ENCODE assay signal across 8 cellular contexts in the genomic region with DNA sequence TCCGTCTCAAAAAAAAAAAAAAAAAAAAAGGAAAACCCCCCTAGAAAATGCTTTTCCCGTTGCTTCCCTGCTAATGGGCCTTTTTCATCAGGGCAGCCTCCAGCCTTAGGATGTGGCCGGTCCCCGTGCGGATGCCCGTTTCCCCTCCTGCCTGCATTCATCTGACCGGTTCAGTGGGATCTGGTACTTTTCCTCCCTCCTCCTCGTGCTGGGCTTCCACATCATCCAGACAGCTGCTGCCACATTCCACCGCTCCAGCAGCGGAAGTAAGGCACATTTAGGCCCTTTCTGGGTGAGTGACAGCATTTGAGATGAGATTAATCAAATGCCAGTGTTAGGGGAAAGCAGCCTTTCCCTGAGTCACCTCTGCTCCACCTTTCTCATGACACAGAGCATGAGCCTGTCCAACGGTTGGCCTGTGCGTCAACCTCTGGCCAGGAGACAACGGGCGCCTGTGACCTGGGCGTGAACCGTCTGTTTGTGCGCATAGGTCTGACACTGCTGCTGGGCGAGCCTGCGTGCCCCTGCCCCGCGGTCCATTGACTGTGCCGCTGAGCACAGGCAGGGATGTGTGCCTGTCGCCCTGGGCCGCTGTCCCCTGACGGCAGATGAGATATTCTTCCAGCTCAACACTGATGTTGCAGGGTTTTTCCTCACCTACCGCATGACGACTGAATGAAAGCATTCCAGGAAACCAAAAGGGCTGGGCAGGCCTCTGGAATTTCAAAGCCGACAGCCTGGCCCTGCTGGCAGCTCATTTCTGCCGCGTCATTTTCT.
DNase-seq lines count a peak whose midpoint lies in the region; ATAC-seq and TF ChIP-seq lines count a peak whose summit lies in the region.

No MANE protein-coding gene starts in this region.

- H3K36me3 ChIP-seq in WERI-Rb-1, result no peaks in the 10 kb centered on the region

- peak; percentile 30 for DNase-seq in stimulated activated CD4-positive, alpha-beta T cell treated with anti-CD3 and anti-CD28 coated beads, Interleukin-1b, Interleukin-23, amount 100 ng/mL, for 48 hours
- no peak for DNase-seq in stimulated activated CD4-positive, alpha-beta T cell treated with anti-CD3 and anti-CD28 coated beads, Interleukin-4, amount 100 ng/mL, for 4 hours
- DNase-seq in WERI-Rb-1, result peak; percentile 36
- no peak for DNase-seq in stimulated activated CD8-positive, alpha-beta memory T cell treated with anti-CD3 and anti-CD28 coated beads, Interleukin-4, amount 100 ng/mL, for 48 hours

- H3K36me3 Mint-ChIP-seq in nephron (ENCODE audit: low read depth), result no peaks in the 10 kb centered on the region

- peak; percentile 95 for ATAC-seq in esophagus mucosa
- no peak for ATAC-seq in GM21717 (IDR thresholded peaks at IDR 0.05; ENCODE audit: unreplicated experiment)
- no peak for ATAC-seq in GM21825 (IDR thresholded peaks at IDR 0.05; ENCODE audit: unreplicated experiment)

- peak overlapping the region; percentile 9 to 12 (median 10) for H3K4me3 Mint-ChIP-seq in nephron

- peak overlapping the region; percentile 60 to 88 (median 74) for H3K27ac Mint-ChIP-seq in nephron

- no peaks in the 10 kb centered on the region for H3K9me3 ChIP-seq in WERI-Rb-1 (ENCODE audit: severe bottlenecking)

- no peak overlapping the region for H3K27ac ChIP-seq in WERI-Rb-1

- no peaks in the 10 kb centered on the region for H3K27me3 ChIP-seq in WERI-Rb-1 (ENCODE audit: insufficient read depth, low read depth, severe bottlenecking)

- H3K4me3 ChIP-seq in WERI-Rb-1 (ENCODE audit: low read depth, low read length), result peak overlapping the region; percentile 8

- H3K4me1 Mint-ChIP-seq in nephron, result peaks cover 35% of the 10 kb centered on the region

- TF ChIP-seq CTCF in WERI-Rb-1 (IDR thresholded peaks at IDR 0.05; ENCODE audit: low read depth, low read length) (no peak), nephron (IDR thresholded peaks at IDR 0.05; ENCODE audit: unreplicated experiment in 3 of 3) (no peak)

- H3K27me3 Mint-ChIP-seq in nephron (ENCODE audit: low read depth), result peaks cover 8% of the 10 kb centered on the region

- H3K9me3 Mint-ChIP-seq in nephron, result no peaks in the 10 kb centered on the region

Comparison
In these comparisons a context has a peak if more than half of its experiments do, and no peak if none do; other contexts are left out.
1. DNase-seq: peak in stimulated activated CD4-positive, alpha-beta T cell treated with anti-CD3 and anti-CD28 coated beads, Interleukin-1b, Interleukin-23, amount 100 ng/mL, for 48 hours (single experiment) and WERI-Rb-1 (single experiment); none in stimulated activated CD4-positive, alpha-beta T cell treated with anti-CD3 and anti-CD28 coated beads, Interleukin-4, amount 100 ng/mL, for 4 hours (0 of 2) and stimulated activated CD8-positive, alpha-beta memory T cell treated with anti-CD3 and anti-CD28 coated beads, Interleukin-4, amount 100 ng/mL, for 48 hours (single experiment).